Comparison of ENCODE assay signal across 7 cellular contexts in the genomic region with DNA sequence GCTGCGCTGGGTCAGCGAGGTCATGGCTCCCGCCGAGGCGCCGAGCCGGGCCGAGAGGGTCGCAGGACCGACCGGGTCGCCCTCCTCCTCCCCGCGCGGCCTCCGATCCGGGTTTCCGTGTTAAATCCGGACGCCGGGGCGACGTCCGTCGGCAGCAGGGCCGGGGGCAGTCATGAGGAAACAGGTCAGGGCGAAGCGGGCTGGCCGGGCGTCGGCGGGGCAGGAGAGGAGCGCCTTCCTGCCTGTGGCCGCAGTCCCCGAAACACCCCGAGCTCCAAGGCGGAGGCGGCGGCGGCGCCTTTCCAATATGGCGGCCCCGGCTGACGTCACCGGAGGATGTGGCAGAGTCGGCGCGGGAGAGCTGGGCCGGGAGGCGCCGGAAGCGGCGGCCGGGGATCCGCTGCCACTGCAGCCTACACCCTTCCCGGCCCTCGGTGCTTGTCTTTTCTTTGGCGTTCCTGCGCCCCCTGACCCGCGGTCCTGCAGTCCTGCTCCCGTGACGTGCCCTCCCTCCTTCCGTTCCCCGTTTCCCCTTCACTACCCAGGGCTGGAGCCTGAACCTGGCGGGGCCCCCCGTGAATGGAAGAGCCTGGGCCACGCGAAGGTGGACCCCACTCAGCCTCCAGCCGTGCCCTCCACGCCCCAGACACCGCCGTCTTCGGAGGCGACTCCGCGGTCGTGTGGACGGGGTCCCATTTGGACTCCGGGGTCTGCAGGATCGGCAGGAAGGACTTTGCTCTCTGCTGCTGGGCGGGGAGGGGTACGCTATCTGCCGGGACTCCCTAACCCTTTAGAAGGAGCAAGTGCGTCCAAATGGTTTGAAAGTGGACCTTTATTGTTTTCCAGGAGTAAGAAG. TPM values are rescaled to one million over a fixed set of nuclear protein-coding genes. Genes with fewer than 3 reads are reported as not detected.
DNase-seq lines count a peak whose midpoint lies in the region; ATAC-seq, FAIRE-seq and TF ChIP-seq lines count a peak whose summit lies in the region.

A gene (minus strand): TSS at position 309 of the 856 bp plus-strand sequence. CDS start 285 bp downstream, at position 24.

- peaks cover 2% of the 10 kb centered on the region for H3K9me3 Mint-ChIP-seq in astrocyte (ENCODE audit: unreplicated experiment)

- H3K4me3 ChIP-seq in astrocyte (ENCODE audit: insufficient read depth, low read depth, low read length), result peak within 1 kb of the TSS; percentile 95

- H3K9ac ChIP-seq in astrocyte (ENCODE audit: low read length), result peak within 1 kb of the TSS; percentile 99

- peak within 1 kb of the TSS; percentile 97 for H3K27ac ChIP-seq in astrocyte (ENCODE audit: low read depth, low read length)

- peaks cover 4% of the 10 kb centered on the region for H3K4me1 ChIP-seq in astrocyte (ENCODE audit: insufficient read depth, low read length)

- H3K36me3 ChIP-seq in astrocyte (ENCODE audit: insufficient read depth, low read length), result peaks cover 13% of the 10 kb centered on the region

- DNase-seq in NCI-H2029 treated with DMSO at 0.1 percent for 48 hours (lab: John Stamatoyannopoulos, UW) (peak; percentile 47), T-helper 22 cell (ENCODE audit: low read depth) (peak; percentile 83), astrocyte (ENCODE audit: low read depth) (peak; percentile 70), hepatic stellate cell (ENCODE audit: low spot score) (peak; percentile 93), retina (peak; percentile 97)

- peaks cover 21% of the 10 kb centered on the region for H3K4me1 Mint-ChIP-seq in astrocyte (ENCODE audit: low read depth, unreplicated experiment)

- peak within 1 kb of the TSS; percentile 94 for H3K4me2 ChIP-seq in astrocyte (ENCODE audit: low read length)

- H4K20me1 ChIP-seq in astrocyte (ENCODE audit: insufficient read depth, low read length), result peaks cover 42% of the 10 kb centered on the region

- peaks cover 12% of the 10 kb centered on the region for H3K36me3 Mint-ChIP-seq in astrocyte (ENCODE audit: low read depth, unreplicated experiment)

- FAIRE-seq in astrocyte (lab: Jason Lieb, UNC), result no peak

- no peak for TF ChIP-seq CTCF in astrocyte (IDR thresholded peaks at IDR 0.05; ENCODE audit: insufficient read depth, low read depth, low read length)

- H3K4me3 Mint-ChIP-seq in astrocyte (ENCODE audit: unreplicated experiment), result peak within 1 kb of the TSS; percentile 99

- peak within 1 kb of the TSS; percentile 93 for H2AFZ ChIP-seq in astrocyte (ENCODE audit: low read depth, low read length)

- ATAC-seq in GM18511 (IDR thresholded peaks at IDR 0.05; ENCODE audit: unreplicated experiment) (peak; percentile 86), HG03025 (IDR thresholded peaks at IDR 0.05; ENCODE audit: low FRiP score, unreplicated experiment) (peak; percentile 77)

- H3K27me3 Mint-ChIP-seq in astrocyte (ENCODE audit: low read depth, unreplicated experiment), result no peaks in the 10 kb centered on the region

- H3K27me3 ChIP-seq in astrocyte (ENCODE audit: insufficient read depth, low read length), result no peaks in the 10 kb centered on the region

- H3K27ac Mint-ChIP-seq in astrocyte (ENCODE audit: unreplicated experiment), result peak within 1 kb of the TSS; percentile 100

- H3K79me2 ChIP-seq in astrocyte (ENCODE audit: insufficient read depth, low read length), result peaks cover 58% of the 10 kb centered on the region

- H3K9me3 ChIP-seq in astrocyte (ENCODE audit: insufficient read depth, low read depth, low read length), result no peaks in the 10 kb centered on the region

RNA-seq across cellular contexts. Expression of the gene that starts here (rescaled TPM):
- 114 and 124 TPM in 2 replicates for total RNA-seq in astrocyte

Comparison
In these comparisons a context has a peak if more than half of its experiments do, and no peak if none do; other contexts are left out.
1. Peak in every context shown above with its lines: DNase-seq, ATAC-seq, H3K4me3 ChIP-seq and H3K27ac ChIP-seq.
2. DNase-seq: peak in every context shown above with its lines; median percentile 97 in retina; 93 in hepatic stellate cell; 83 in T-helper 22 cell; 70 in astrocyte; 47 in NCI-H2029 treated with DMSO at 0.1 percent for 48 hours.